In the genomic region with DNA sequence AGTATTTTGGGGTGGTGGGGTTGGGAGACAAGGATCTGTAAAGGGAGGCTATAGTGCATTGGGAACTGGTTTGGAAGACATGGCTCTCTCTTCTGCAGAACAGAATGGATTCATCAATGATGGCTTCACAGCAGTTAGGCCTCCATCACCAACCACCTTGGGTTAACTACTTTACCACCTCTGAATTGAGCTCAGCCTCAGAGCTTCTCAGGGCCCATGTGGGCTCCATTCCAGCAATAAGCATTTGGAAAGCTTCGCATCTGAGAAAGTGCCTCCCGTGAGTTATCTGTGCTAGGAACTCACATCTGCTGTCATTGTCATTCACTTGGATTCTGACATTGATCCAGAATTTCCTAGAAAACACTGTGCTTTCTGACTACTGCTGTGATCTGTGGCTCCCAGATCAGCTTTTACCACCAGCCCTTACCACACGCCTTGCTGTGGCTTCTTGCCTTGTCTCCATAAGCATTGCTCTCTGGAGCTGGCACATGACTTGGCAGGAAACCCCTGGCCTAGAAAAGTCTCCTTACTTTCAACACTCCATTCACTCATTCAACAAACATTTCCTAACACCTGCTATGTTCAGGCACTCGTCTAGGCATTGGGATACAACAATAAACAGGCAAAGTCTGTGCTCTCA, we compare ENCODE assay signal across 12 cellular contexts.
DNase-seq lines count a peak whose midpoint lies in the region; ATAC-seq, FAIRE-seq and TF ChIP-seq lines count a peak whose summit lies in the region.
"Had no signal": no experiment of that assay in that cellular context is flagged by ENCODE, and none has a peak within 500 bp of the region (broad histone marks: within the 10 kb centered on the region; RNA-seq: fewer than 3 reads in every experiment).

No MANE protein-coding gene starts in this region.

- H3K27me3 Mint-ChIP-seq in CD4-positive, alpha-beta T cell, result no peaks in the 10 kb centered on the region

- H3K27ac Mint-ChIP-seq in CD4-positive, alpha-beta T cell, result no peak overlapping the region
- H3K27ac Mint-ChIP-seq: nephron had no signal

- H3K36me3 ChIP-seq in bronchial epithelial cell (ENCODE audit: control insufficient read depth, insufficient read depth, low read length), result no peaks in the 10 kb centered on the region

- POLR2A ChIA-PET in CD4-positive, alpha-beta T cell (lab: Charles Lee), result interaction anchor here (1.0 to 3.2 kb wide), 22 partner anchors 10 to 399 kb away, joined by 3 to 38 read pairs (median 5); a partner anchor contains a TSS

- peak; percentile 72 for FAIRE-seq in bronchial epithelial cell (lab: Jason Lieb, UNC)
- FAIRE-seq in D721Med (lab: Jason Lieb, UNC), result no peak

- no peaks in the 10 kb centered on the region for H3K27me3 ChIP-seq in CD4-positive, alpha-beta T cell (ENCODE audit: control insufficient read depth, insufficient read depth, low read length)
- no peaks in the 10 kb centered on the region for H3K27me3 ChIP-seq in bronchial epithelial cell (ENCODE audit: control insufficient read depth, insufficient read depth, low read length)

- DNase-seq in CD4-positive, alpha-beta T cell, result no peak
- DNase-seq in bronchial epithelial cell (ENCODE audit: low read depth) (peak; percentile 23), D721Med (ENCODE audit: insufficient read length, low spot score) (no peak), NCI-H69 (lab: John Stamatoyannopoulos, UW) (no peak)
- no peak for DNase-seq in activated CD4-positive, CD25-positive, alpha-beta regulatory T cell (lab: John Stamatoyannopoulos, UW)
- DNase-seq: cortex of kidney, hippocampal formation had no signal

- H3K4me3 ChIP-seq in bronchial epithelial cell (ENCODE audit: low read depth, low read length), result no peak overlapping the region
- H3K4me3 ChIP-seq: PC-9 had no signal

- no peaks in the 10 kb centered on the region for H3K9me3 Mint-ChIP-seq in CD4-positive, alpha-beta T cell
- H3K9me3 Mint-ChIP-seq: nephron had no signal

- CTCF ChIA-PET in CD4-positive, alpha-beta T cell (lab: Charles Lee), result interaction anchor here (0.9 to 3.4 kb wide), 8 partner anchors 44 to 123 kb away, joined by 3 to 18 read pairs (median 4); a partner anchor contains a TSS

- no peaks in the 10 kb centered on the region for H3K36me3 Mint-ChIP-seq in CD4-positive, alpha-beta T cell (ENCODE audit: low read depth)

- H3K27ac ChIP-seq in CD4-positive, alpha-beta T cell (ENCODE audit: low read depth, low read length), result peak overlapping the region; percentile 66
- H3K27ac ChIP-seq: PC-9 had no signal

- intact Hi-C loops in CD4-positive, alpha-beta T cell (cut with DNase I, micrococcal nuclease), result loop anchor here (1.0 to 5.0 kb wide), 9 partner anchors 22 to 96 kb away; a partner anchor contains a TSS

- peaks cover 6% of the 10 kb centered on the region for H3K4me1 Mint-ChIP-seq in CD4-positive, alpha-beta T cell (ENCODE audit: low read depth)
- H3K4me1 Mint-ChIP-seq: nephron had no signal

- ATAC-seq in CD4-positive, alpha-beta T cell (ENCODE audit: poor library complexity), result peak; percentile 1
- ATAC-seq in GM19438 (IDR thresholded peaks at IDR 0.05; ENCODE audit: low read depth, unreplicated experiment) (peak; percentile 0), HG03469 (IDR thresholded peaks at IDR 0.05; ENCODE audit: unreplicated experiment) (peak; percentile 1), GM18519 (IDR thresholded peaks at IDR 0.05; ENCODE audit: low FRiP score, unreplicated experiment) (no peak)

- H3K4me3 Mint-ChIP-seq in CD4-positive, alpha-beta T cell, result peak overlapping the region; percentile 56
- H3K4me3 Mint-ChIP-seq: nephron had no signal

- TF ChIP-seq CTCF in CD4-positive, alpha-beta T cell (IDR thresholded peaks at IDR 0.05), result no peak
- TF ChIP-seq CTCF in bronchial epithelial cell (IDR thresholded peaks at IDR 0.05; ENCODE audit: insufficient read depth, low read length, severe bottlenecking) (no peak), D721Med (IDR thresholded peaks at IDR 0.05; ENCODE audit: insufficient read depth, missing control alignments) (no peak)

- no peaks in the 10 kb centered on the region for H3K9me3 ChIP-seq in CD4-positive, alpha-beta T cell (ENCODE audit: control insufficient read depth, low read length)
